1 cellular context compared by ENCODE assay signal in genomic region chr19:16429066-16429758, GRCh38.
TF ChIP-seq lines count a peak whose summit lies in the region.

No MANE protein-coding gene starts in this region.

TF ChIP-seq in GM23338, 12 proteins besides CTCF, POLR2A, EP300 and RAD21 (continued from another document):
- TF ChIP-seq STAT1 (IDR thresholded peaks at IDR 0.05; ENCODE audit: unreplicated experiment): no peak
